8 cellular contexts compared by ENCODE assay signal in genomic region chr2:160324161-160324768, GRCh38.
DNase-seq lines count a peak whose midpoint lies in the region; ATAC-seq and TF ChIP-seq lines count a peak whose summit lies in the region.

No MANE protein-coding gene starts in this region.

- H3K36me3 Mint-ChIP-seq in activated naive CD8-positive, alpha-beta T cell = peaks cover 12% of the 10 kb centered on the region

- no peaks in the 10 kb centered on the region for H3K27me3 ChIP-seq in Panc1 (ENCODE audit: control insufficient read depth, insufficient read depth, low read length)

- DNase-seq in EL (peak; percentile 53), Panc1 (ENCODE audit: low read depth, low spot score) (peak; percentile 35), left ventricle myocardium superior (peak; percentile 61)
- DNase-seq in stimulated activated CD4-positive, alpha-beta T cell treated with anti-CD3 and anti-CD28 coated beads, Interleukin-12 subunit alpha, Interleukin-12 subunit beta, amount 100 ng/mL, for 4 hours = peak; percentile 30

- H3K9me3 Mint-ChIP-seq in activated naive CD8-positive, alpha-beta T cell (ENCODE audit: low read depth) = no peaks in the 10 kb centered on the region

- H3K27ac Mint-ChIP-seq in activated naive CD8-positive, alpha-beta T cell = peak overlapping the region; percentile 48

- no peaks in the 10 kb centered on the region for H3K27me3 Mint-ChIP-seq in activated naive CD8-positive, alpha-beta T cell

- CTCF ChIA-PET in Panc1 (lab: Charles Lee) = interaction anchor here (0.5 to 1.7 kb wide), 9 partner anchors 10 to 1125 kb away, joined by 3 to 5 read pairs (median 3); no protein-coding TSS in a partner anchor

- H3K36me3 ChIP-seq in Panc1 (ENCODE audit: control insufficient read depth, insufficient read depth, low read length) = no peaks in the 10 kb centered on the region

- no peak overlapping the region for H3K4me3 ChIP-seq in Panc1 (ENCODE audit: low read depth in 2 of 2, low read length in 2 of 2)

- TF ChIP-seq CTCF in Panc1 (IDR thresholded peaks at IDR 0.05) = peak; percentile 84

- ATAC-seq in HG02759 (IDR thresholded peaks at IDR 0.05; ENCODE audit: unreplicated experiment) (peak; percentile 72), Panc1 (peak; percentile 87), left ventricle myocardium superior (peak; percentile 34), HG02973 (IDR thresholded peaks at IDR 0.05; ENCODE audit: unreplicated experiment) (no peak), GM19324 (IDR thresholded peaks at IDR 0.05; ENCODE audit: low FRiP score, unreplicated experiment) (no peak)

- H3K4me1 Mint-ChIP-seq in activated naive CD8-positive, alpha-beta T cell (ENCODE audit: low read depth) = peaks cover 88% of the 10 kb centered on the region

- intact Hi-C loops in Panc1 (cut with micrococcal nuclease; ENCODE audit: unreplicated experiment) (loop anchor here (10.0 kb wide), 1 partner anchor 671 kb away; no protein-coding TSS in a partner anchor), left ventricle myocardium superior (cut with micrococcal nuclease) (loop anchor here (10.0 kb wide), 1 partner anchor 581 kb away; no protein-coding TSS in a partner anchor)

- no peak overlapping the region for H3K27ac ChIP-seq in Panc1 (ENCODE audit: low read length)

- in situ Hi-C loops in Panc1 (cut with HindIII; ENCODE audit: low pct_unique_long_range_greater_than_20kb, low sequenced_read_pairs) = no loop called here

- H3K9me3 ChIP-seq in Panc1 (ENCODE audit: control insufficient read depth, insufficient read depth, low read depth, low read length) = no peaks in the 10 kb centered on the region

- no TSS peak for BruUV-seq in Panc1 (replicated peaks; lab: Mats Ljungman, UMichigan)

- H3K4me3 Mint-ChIP-seq in activated naive CD8-positive, alpha-beta T cell = no peak overlapping the region

- peaks cover 5% of the 10 kb centered on the region for H3K4me1 ChIP-seq in Panc1 (ENCODE audit: control insufficient read depth, insufficient read depth, low read length)

- POLR2A ChIA-PET in Panc1 (lab: Charles Lee) = interaction anchor here (0.6 to 0.7 kb wide), 2 partner anchors 54 to 90 kb away, joined by 4 to 5 read pairs; no protein-coding TSS in a partner anchor

Comparison
In these comparisons a context has a peak if more than half of its experiments do, and no peak if none do; other contexts are left out.
1. ATAC-seq: peak in HG02759 (single experiment), Panc1 (single experiment) and left ventricle myocardium superior (single experiment); none in HG02973 (single experiment) and GM19324 (single experiment).
2. Peak in every context shown above with its lines, with median percentiles within 50 percentile points of each other: DNase-seq.